8 cellular contexts compared by ENCODE assay signal in genomic region chr10:113060221-113061053, GRCh38.
DNase-seq lines count a peak whose midpoint lies in the region; ATAC-seq and TF ChIP-seq lines count a peak whose summit lies in the region.
"Had no signal": no experiment of that assay in that cellular context is flagged by ENCODE, and none has a peak within 500 bp of the region (broad histone marks: within the 10 kb centered on the region; RNA-seq: fewer than 3 reads in every experiment).

No MANE protein-coding gene starts in this region.

- H3K4ac ChIP-seq in mesenchymal stem cell (ENCODE audit: low read depth in 1 of 2, low read length in 2 of 2) = peak overlapping the region; percentile 6 to 48

- peak overlapping the region; percentile 82 for H3K27ac ChIP-seq in colonic mucosa
- H3K27ac ChIP-seq in mesenchymal stem cell (ENCODE audit: low read length, poor library complexity, severe bottlenecking) = peak overlapping the region; percentile 97
- H3K27ac ChIP-seq in tibial artery = peak overlapping the region; percentile 84 to 86

- peak overlapping the region; percentile 94 for H4K91ac ChIP-seq in mesenchymal stem cell (ENCODE audit: low read length)

- H3K27me3 ChIP-seq in colonic mucosa = no peaks in the 10 kb centered on the region
- no peaks in the 10 kb centered on the region for H3K27me3 ChIP-seq in mesenchymal stem cell (ENCODE audit: control insufficient read depth in 1 of 2, insufficient read depth in 1 of 2, low read length in 2 of 2)
- H3K27me3 ChIP-seq in tibial artery = no peaks in the 10 kb centered on the region

- TF ChIP-seq CTCF in colonic mucosa (IDR thresholded peaks at IDR 0.05) = no peak
- no peak for TF ChIP-seq CTCF in tibial artery (IDR thresholded peaks at IDR 0.05)

- H2AFZ ChIP-seq in mesenchymal stem cell (ENCODE audit: low read depth, low read length) = no peak overlapping the region

- H3K4me3 ChIP-seq in colonic mucosa (no peak overlapping the region), mesenchymal stem cell (ENCODE audit: insufficient read depth in 1 of 2, low read depth in 1 of 2, low read length in 2 of 2) (peak overlapping the region in 1 of 2 experiments; percentile 71), tibial artery (peak overlapping the region; percentile 23 to 39)

- H2BK120ac ChIP-seq in mesenchymal stem cell (ENCODE audit: low read depth, low read length) = peak overlapping the region; percentile 71

- H3K4me2 ChIP-seq in mesenchymal stem cell (ENCODE audit: low read length, poor library complexity, severe bottlenecking) = no peak overlapping the region

- H4K8ac ChIP-seq in mesenchymal stem cell (ENCODE audit: low read length) = peak overlapping the region; percentile 88

- H2AK5ac ChIP-seq in mesenchymal stem cell (ENCODE audit: low read length, severe bottlenecking) = peak overlapping the region; percentile 23

- H3K9me3 ChIP-seq in colonic mucosa (no peaks in the 10 kb centered on the region), mesenchymal stem cell (ENCODE audit: control insufficient read depth, low read length) (no peaks in the 10 kb centered on the region), tibial artery (no peaks in the 10 kb centered on the region)

- 29% methylated on average over 13 of the region's 15 CpGs for WGBS in mesenchymal stem cell

- intact Hi-C loops in colonic mucosa (cut with DNase I) (no loop called here), tibial artery (cut with DNase I; ENCODE audit: low total_unique reads) (no loop called here)

- peak overlapping the region; percentile 53 for H2BK15ac ChIP-seq in mesenchymal stem cell (ENCODE audit: low read depth, poor library complexity, severe bottlenecking)

- no peaks in the 10 kb centered on the region for H3K36me3 ChIP-seq in colonic mucosa
- peaks cover 0 to 3% of the 10 kb centered on the region in 2 experiments for H3K36me3 ChIP-seq in mesenchymal stem cell (ENCODE audit: control insufficient read depth in 1 of 2, insufficient read depth in 2 of 2, low read depth in 1 of 2, low read length in 2 of 2)
- no peaks in the 10 kb centered on the region for H3K36me3 ChIP-seq in tibial artery

- peak overlapping the region; percentile 62 to 80 for H2BK12ac ChIP-seq in mesenchymal stem cell (ENCODE audit: low read length in 2 of 2)

- peak overlapping the region; percentile 72 to 79 for H3K18ac ChIP-seq in mesenchymal stem cell (ENCODE audit: low read depth in 1 of 2, low read length in 2 of 2)

- H3K4me1 ChIP-seq in colonic mucosa = peaks cover 9% of the 10 kb centered on the region
- peaks cover 24% of the 10 kb centered on the region for H3K4me1 ChIP-seq in mesenchymal stem cell (ENCODE audit: control insufficient read depth, insufficient read depth, low read depth, low read length)
- peaks cover 0 to 100% (median 98%) of the 10 kb centered on the region in 4 donors for H3K4me1 ChIP-seq in tibial artery

- peak overlapping the region in 1 of 2 experiments; percentile 35 for H3K14ac ChIP-seq in mesenchymal stem cell (ENCODE audit: low read length in 2 of 2)

- H3K23ac ChIP-seq in mesenchymal stem cell (ENCODE audit: low read length in 2 of 2) = peak overlapping the region in 1 of 2 experiments; percentile 41

- H2BK5ac ChIP-seq in mesenchymal stem cell (ENCODE audit: low read depth, low read length, poor library complexity, severe bottlenecking) = no peak overlapping the region

- peak; percentile 4 to 40 for DNase-seq in NOMO-1 (lab: John Stamatoyannopoulos, UW; ENCODE audit: unreplicated experiment in 2 of 2)
- DNase-seq in colonic mucosa = peak; percentile 62
- DNase-seq in mesenchymal stem cell = peak; percentile 65
- peak; percentile 76 to 85 for DNase-seq in tibial artery
- no peak for DNase-seq in activated CD8-positive, alpha-beta memory T cell treated with anti-CD3 and anti-CD28 coated beads, Interleukin-2, amount 50 U/mL, for 48 hours
- DNase-seq in NCI-H2081 (lab: John Stamatoyannopoulos, UW) = no peak
- DNase-seq: activated T-cell treated with anti-CD3 and anti-CD28 coated beads, Interleukin-2, amount 50 U/mL, for 1 hour had no signal

- H3K9ac ChIP-seq in colonic mucosa (ENCODE audit: low read depth in 2 of 2, low read length in 2 of 2) (peak overlapping the region; percentile 41 to 54), mesenchymal stem cell (ENCODE audit: low read length) (peak overlapping the region; percentile 84)

- no peak for ATAC-seq in GM18520 (IDR thresholded peaks at IDR 0.05; ENCODE audit: unreplicated experiment)

- peaks cover 15% of the 10 kb centered on the region for H3K79me1 ChIP-seq in mesenchymal stem cell (replicated peaks; ENCODE audit: low read length, poor library complexity, severe bottlenecking)

Comparison
In these comparisons a context has a peak if more than half of its experiments do, and no peak if none do; other contexts are left out.
1. DNase-seq: peak in NOMO-1 (2 of 2), colonic mucosa (single experiment), mesenchymal stem cell (single experiment) and tibial artery (2 of 2); none in activated CD8-positive, alpha-beta memory T cell treated with anti-CD3 and anti-CD28 coated beads, Interleukin-2, amount 50 U/mL, for 48 hours (single experiment) and NCI-H2081 (0 of 2).
2. Peak in every context shown above with its lines, with median percentiles within 50 percentile points of each other: H3K27ac ChIP-seq.